14 cellular contexts compared by ENCODE assay signal in the genomic region with DNA sequence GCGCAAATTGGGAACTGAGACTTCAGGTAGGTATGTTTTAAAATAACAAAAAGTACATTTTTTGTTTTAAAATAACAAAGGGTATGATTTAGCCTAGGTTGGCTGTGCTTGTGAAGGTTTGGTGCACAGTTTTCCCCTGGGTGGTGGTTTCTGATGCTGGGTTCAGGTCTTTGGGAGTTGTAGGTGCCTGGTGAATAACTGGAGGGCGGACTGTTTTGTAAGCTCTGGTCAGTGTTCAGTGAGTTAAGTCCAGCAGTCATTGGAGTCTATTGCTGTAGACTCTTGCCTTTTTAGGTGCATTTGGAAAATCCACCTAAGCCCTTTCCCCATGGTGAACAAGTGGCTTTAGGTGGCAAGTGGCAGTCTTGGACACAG.
"Had no signal": no experiment of that assay in that cellular context is flagged by ENCODE, and none has a peak within 500 bp of the region (broad histone marks: within the 10 kb centered on the region; RNA-seq: fewer than 3 reads in every experiment).

No MANE protein-coding gene starts in this region.

- H3K36me3 ChIP-seq: ovary, thyroid gland had no signal

- H3K27ac Mint-ChIP-seq: immature natural killer cell, T-helper 17 cell had no signal

- H3K36me3 Mint-ChIP-seq: immature natural killer cell had no signal

- H3K4me3 ChIP-seq: ovary, thyroid gland had no signal

- H3K27me3 Mint-ChIP-seq: brain had no signal

- H3K27ac ChIP-seq: ovary had no signal

- H3K4me3 Mint-ChIP-seq: brain, immature natural killer cell, neural crest cell, T-helper 17 cell had no signal

- H3K9me3 ChIP-seq: ovary, thyroid gland had no signal

- H3K9me3 Mint-ChIP-seq: brain, neural crest cell had no signal

- H3K27me3 ChIP-seq: ovary, thyroid gland had no signal

- ATAC-seq: T-helper 17 cell had no signal

- DNase-seq: activated naive CD4-positive, alpha-beta T cell treated with anti-CD3 and anti-CD28 coated beads, Interleukin-2, amount 50 U/mL, for 16 hours; activated T-cell treated with anti-CD3 and anti-CD28 coated beads, Interleukin-2, amount 50 U/mL, for 1 hour; cerebellar nuclear complex; dermis blood vessel endothelial cell; immature natural killer cell; mesenchymal stem cell; ovary; retina; stimulated activated CD4-positive, alpha-beta T cell treated with anti-CD3 and anti-CD28 coated beads, Interleukin-4, amount 100 ng/mL, for 4 hours; T-helper 17 cell had no signal

- FAIRE-seq: TTC549 had no signal
